Comparison of ENCODE assay signal across 1 cellular context in the genomic region with DNA sequence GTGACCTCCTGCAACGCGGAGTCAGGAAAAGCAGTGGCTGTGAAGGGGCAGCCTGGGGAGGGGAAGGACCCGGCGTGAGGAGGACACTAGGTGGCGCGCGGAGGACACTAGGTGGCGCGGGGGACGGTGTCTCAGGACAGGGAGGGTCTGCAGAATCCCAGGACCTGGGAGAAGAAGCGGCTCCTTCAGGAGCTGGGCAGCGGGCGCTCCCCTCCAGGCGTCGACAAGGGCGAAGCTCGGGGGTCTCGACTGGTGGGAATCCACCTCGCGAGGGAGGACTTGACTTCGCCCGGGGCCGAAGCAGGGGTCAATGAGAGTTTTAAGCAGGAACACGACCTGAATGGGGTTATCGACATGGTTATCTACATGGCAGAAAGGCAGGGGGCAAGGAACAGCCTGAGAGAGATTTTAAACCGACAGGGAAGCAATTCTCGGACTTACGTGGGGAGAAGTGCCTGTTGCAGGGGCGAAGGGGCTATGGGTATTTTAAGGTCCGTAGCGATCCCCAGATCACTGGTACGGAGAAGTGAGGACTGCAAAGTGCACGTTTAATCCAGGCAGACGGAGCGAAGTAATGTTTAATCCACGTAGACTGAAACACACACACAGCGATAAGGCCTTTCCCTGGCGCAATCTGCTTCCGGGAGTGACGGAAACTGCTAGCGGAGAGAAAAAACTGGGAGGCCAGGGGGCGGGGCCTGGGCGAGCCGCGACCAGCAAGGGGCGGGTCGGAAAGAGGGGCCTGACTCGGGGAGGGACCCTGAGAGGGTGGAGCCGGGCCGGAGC.
TF ChIP-seq lines count a peak whose summit lies in the region.

Gene ZNF616 (minus strand): TSS at position 648 of the 786 bp plus-strand sequence. CDS start 9,426 bp downstream, outside the sequence.

TF ChIP-seq in HepG2, 621 proteins besides CTCF, POLR2A, EP300 and RAD21 (continued from another document and continues in another):
- TF ChIP-seq, protein P1, sequence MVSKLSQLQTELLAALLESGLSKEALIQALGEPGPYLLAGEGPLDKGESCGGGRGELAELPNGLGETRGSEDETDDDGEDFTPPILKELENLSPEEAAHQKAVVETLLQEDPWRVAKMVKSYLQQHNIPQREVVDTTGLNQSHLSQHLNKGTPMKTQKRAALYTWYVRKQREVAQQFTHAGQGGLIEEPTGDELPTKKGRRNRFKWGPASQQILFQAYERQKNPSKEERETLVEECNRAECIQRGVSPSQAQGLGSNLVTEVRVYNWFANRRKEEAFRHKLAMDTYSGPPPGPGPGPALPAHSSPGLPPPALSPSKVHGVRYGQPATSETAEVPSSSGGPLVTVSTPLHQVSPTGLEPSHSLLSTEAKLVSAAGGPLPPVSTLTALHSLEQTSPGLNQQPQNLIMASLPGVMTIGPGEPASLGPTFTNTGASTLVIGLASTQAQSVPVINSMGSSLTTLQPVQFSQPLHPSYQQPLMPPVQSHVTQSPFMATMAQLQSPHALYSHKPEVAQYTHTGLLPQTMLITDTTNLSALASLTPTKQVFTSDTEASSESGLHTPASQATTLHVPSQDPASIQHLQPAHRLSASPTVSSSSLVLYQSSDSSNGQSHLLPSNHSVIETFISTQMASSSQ (IDR thresholded peaks at IDR 0.05; ENCODE audit: low read depth), result no peak
- TF ChIP-seq, protein P1 (CRISPR knock-in tag; IDR thresholded peaks at IDR 0.05; ENCODE audit: borderline replicate concordance), result peak; percentile 63; the same call in 1 of the 2 replicates
- TF ChIP-seq CC2D1A (CRISPR knock-in tag; IDR thresholded peaks at IDR 0.05) (no peak), ZNF382 (CRISPR knock-in tag; IDR thresholded peaks at IDR 0.05; ENCODE audit: borderline replicate concordance) (no peak), MEIS1 (CRISPR knock-in tag; IDR thresholded peaks at IDR 0.05; ENCODE audit: borderline replicate concordance) (peak; percentile 62; the same call in 1 of the 2 replicates), NFKB2 (CRISPR knock-in tag; IDR thresholded peaks at IDR 0.05; ENCODE audit: borderline replicate concordance) (peak; percentile 35; the same call in 1 of the 2 replicates), ZNF749 (CRISPR knock-in tag; IDR thresholded peaks at IDR 0.05; ENCODE audit: borderline replicate concordance) (no peak), GZF1 (CRISPR knock-in tag; IDR thresholded peaks at IDR 0.05) (no peak), ZC3H13 (CRISPR knock-in tag; IDR thresholded peaks at IDR 0.05) (no peak), ZNF891 (CRISPR knock-in tag; IDR thresholded peaks at IDR 0.05) (0 out of 2 replicates have a peak, but pooled peaks have one; percentile 65), ZNF557 (CRISPR knock-in tag; IDR thresholded peaks at IDR 0.05) (no peak), NFKBIZ (CRISPR knock-in tag; IDR thresholded peaks at IDR 0.05) (no peak; the same call in 1 of the 2 replicates), ZNF607 (CRISPR knock-in tag; IDR thresholded peaks at IDR 0.05; ENCODE audit: borderline replicate concordance) (no peak), GABPB1 (CRISPR knock-in tag; IDR thresholded peaks at IDR 0.05) (peak; percentile 90), RORA (CRISPR knock-in tag; IDR thresholded peaks at IDR 0.05) (no peak), KDM1A (CRISPR knock-in tag; IDR thresholded peaks at IDR 0.05) (no peak), MIXL1 (CRISPR knock-in tag; IDR thresholded peaks at IDR 0.05) (peak; percentile 9; the same call in 1 of the 2 replicates), ZNF589 (CRISPR knock-in tag; conservative IDR thresholded peaks at IDR 0.05) (no peak), MAFK (conservative IDR thresholded peaks at IDR 0.05 in 1 of 2, IDR thresholded peaks at IDR 0.05 in 1 of 2; ENCODE audit: low read length in 2 of 2) (peak; percentile 4 to 13; a peak in 1 of 4 replicates), FOXA1 (IDR thresholded peaks at IDR 0.05) (no peak), FOXA1 (CRISPR knock-in tag; IDR thresholded peaks at IDR 0.05) (no peak), SMAD3 (CRISPR knock-in tag; IDR thresholded peaks at IDR 0.05) (peak; percentile 17), HMGXB4 (CRISPR knock-in tag; IDR thresholded peaks at IDR 0.05; ENCODE audit: borderline replicate concordance in 1 of 2, low read depth in 1 of 2) (peak; percentile 91 to 98), ZNF660 (CRISPR knock-in tag; IDR thresholded peaks at IDR 0.05; ENCODE audit: borderline replicate concordance, low read depth) (no peak), YEATS2 (CRISPR knock-in tag; IDR thresholded peaks at IDR 0.05; ENCODE audit: borderline replicate concordance) (peak; percentile 75; the same call in 1 of the 2 replicates), ZBTB43 (CRISPR knock-in tag; conservative IDR thresholded peaks at IDR 0.05) (no peak), ISX (CRISPR knock-in tag; conservative IDR thresholded peaks at IDR 0.05) (no peak), ATM (IDR thresholded peaks at IDR 0.05; ENCODE audit: borderline replicate concordance) (no peak)
- TF ChIP-seq, protein P2, sequence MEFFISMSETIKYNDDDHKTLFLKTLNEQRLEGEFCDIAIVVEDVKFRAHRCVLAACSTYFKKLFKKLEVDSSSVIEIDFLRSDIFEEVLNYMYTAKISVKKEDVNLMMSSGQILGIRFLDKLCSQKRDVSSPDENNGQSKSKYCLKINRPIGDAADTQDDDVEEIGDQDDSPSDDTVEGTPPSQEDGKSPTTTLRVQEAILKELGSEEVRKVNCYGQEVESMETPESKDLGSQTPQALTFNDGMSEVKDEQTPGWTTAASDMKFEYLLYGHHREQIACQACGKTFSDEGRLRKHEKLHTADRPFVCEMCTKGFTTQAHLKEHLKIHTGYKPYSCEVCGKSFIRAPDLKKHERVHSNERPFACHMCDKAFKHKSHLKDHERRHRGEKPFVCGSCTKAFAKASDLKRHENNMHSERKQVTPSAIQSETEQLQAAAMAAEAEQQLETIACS (CRISPR knock-in tag; IDR thresholded peaks at IDR 0.05), result no peak
- TF ChIP-seq, protein P3, sequence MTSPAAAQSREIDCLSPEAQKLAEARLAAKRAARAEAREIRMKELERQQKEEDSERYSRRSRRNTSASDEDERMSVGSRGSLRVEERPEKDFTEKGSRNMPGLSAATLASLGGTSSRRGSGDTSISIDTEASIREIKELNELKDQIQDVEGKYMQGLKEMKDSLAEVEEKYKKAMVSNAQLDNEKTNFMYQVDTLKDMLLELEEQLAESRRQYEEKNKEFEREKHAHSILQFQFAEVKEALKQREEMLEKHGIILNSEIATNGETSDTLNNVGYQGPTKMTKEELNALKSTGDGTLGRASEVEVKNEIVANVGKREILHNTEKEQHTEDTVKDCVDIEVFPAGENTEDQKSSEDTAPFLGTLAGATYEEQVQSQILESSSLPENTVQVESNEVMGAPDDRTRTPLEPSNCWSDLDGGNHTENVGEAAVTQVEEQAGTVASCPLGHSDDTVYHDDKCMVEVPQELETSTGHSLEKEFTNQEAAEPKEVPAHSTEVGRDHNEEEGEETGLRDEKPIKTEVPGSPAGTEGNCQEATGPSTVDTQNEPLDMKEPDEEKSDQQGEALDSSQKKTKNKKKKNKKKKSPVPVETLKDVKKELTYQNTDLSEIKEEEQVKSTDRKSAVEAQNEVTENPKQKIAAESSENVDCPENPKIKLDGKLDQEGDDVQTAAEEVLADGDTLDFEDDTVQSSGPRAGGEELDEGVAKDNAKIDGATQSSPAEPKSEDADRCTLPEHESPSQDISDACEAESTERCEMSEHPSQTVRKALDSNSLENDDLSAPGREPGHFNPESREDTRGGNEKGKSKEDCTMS (CRISPR knock-in tag; conservative IDR thresholded peaks at IDR 0.05), result no peak
- TF ChIP-seq, protein P4, sequence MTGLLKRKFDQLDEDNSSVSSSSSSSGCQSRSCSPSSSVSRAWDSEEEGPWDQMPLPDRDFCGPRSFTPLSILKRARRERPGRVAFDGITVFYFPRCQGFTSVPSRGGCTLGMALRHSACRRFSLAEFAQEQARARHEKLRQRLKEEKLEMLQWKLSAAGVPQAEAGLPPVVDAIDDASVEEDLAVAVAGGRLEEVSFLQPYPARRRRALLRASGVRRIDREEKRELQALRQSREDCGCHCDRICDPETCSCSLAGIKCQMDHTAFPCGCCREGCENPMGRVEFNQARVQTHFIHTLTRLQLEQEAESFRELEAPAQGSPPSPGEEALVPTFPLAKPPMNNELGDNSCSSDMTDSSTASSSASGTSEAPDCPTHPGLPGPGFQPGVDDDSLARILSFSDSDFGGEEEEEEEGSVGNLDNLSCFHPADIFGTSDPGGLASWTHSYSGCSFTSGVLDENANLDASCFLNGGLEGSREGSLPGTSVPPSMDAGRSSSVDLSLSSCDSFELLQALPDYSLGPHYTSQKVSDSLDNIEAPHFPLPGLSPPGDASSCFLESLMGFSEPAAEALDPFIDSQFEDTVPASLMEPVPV (CRISPR knock-in tag; IDR thresholded peaks at IDR 0.05), result 0 out of 2 replicates have a peak, but pooled peaks have one; percentile 59
- TF ChIP-seq, protein P5, sequence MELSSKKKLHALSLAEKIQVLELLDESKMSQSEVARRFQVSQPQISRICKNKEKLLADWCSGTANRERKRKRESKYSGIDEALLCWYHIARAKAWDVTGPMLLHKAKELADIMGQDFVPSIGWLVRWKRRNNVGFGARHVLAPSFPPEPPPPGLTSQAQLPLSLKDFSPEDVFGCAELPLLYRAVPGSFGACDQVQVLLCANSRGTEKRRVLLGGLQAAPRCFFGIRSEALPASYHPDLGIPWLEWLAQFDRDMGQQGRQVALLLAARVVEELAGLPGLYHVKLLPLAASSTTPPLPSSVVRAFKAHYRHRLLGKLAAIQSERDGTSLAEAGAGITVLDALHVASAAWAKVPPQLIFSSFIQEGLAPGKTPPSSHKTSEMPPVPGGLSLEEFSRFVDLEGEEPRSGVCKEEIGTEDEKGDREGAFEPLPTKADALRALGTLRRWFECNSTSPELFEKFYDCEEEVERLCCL (CRISPR knock-in tag; IDR thresholded peaks at IDR 0.05; ENCODE audit: borderline replicate concordance), result peak; percentile 69; the same call in 1 of the 2 replicates
- TF ChIP-seq, protein P6, sequence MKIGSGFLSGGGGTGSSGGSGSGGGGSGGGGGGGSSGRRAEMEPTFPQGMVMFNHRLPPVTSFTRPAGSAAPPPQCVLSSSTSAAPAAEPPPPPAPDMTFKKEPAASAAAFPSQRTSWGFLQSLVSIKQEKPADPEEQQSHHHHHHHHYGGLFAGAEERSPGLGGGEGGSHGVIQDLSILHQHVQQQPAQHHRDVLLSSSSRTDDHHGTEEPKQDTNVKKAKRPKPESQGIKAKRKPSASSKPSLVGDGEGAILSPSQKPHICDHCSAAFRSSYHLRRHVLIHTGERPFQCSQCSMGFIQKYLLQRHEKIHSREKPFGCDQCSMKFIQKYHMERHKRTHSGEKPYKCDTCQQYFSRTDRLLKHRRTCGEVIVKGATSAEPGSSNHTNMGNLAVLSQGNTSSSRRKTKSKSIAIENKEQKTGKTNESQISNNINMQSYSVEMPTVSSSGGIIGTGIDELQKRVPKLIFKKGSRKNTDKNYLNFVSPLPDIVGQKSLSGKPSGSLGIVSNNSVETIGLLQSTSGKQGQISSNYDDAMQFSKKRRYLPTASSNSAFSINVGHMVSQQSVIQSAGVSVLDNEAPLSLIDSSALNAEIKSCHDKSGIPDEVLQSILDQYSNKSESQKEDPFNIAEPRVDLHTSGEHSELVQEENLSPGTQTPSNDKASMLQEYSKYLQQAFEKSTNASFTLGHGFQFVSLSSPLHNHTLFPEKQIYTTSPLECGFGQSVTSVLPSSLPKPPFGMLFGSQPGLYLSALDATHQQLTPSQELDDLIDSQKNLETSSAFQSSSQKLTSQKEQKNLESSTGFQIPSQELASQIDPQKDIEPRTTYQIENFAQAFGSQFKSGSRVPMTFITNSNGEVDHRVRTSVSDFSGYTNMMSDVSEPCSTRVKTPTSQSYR (CRISPR knock-in tag; IDR thresholded peaks at IDR 0.05; ENCODE audit: borderline replicate concordance), result no peak
- TF ChIP-seq, protein P7, sequence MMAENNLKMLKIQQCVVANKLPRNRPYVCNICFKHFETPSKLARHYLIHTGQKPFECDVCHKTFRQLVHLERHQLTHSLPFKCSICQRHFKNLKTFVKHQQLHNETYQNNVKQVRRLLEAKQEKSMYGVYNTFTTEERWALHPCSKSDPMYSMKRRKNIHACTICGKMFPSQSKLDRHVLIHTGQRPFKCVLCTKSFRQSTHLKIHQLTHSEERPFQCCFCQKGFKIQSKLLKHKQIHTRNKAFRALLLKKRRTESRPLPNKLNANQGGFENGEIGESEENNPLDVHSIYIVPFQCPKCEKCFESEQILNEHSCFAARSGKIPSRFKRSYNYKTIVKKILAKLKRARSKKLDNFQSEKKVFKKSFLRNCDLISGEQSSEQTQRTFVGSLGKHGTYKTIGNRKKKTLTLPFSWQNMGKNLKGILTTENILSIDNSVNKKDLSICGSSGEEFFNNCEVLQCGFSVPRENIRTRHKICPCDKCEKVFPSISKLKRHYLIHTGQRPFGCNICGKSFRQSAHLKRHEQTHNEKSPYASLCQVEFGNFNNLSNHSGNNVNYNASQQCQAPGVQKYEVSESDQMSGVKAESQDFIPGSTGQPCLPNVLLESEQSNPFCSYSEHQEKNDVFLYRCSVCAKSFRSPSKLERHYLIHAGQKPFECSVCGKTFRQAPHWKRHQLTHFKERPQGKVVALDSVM (CRISPR knock-in tag; IDR thresholded peaks at IDR 0.05), result no peak
